In genomic region chrX:70301716-70302115, GRCh38 we compare ENCODE assay signal across 1 cellular context.
TF ChIP-seq lines count a peak whose summit lies in the region.

No MANE protein-coding gene starts in this region.

TF ChIP-seq in SK-N-SH, 30 proteins besides CTCF, POLR2A, EP300 and RAD21:
- no peak for TF ChIP-seq REST (IDR thresholded peaks at IDR 0.05; ENCODE audit: low read depth, low read length)
